Comparison of ENCODE assay signal across 8 cellular contexts in the genomic region with DNA sequence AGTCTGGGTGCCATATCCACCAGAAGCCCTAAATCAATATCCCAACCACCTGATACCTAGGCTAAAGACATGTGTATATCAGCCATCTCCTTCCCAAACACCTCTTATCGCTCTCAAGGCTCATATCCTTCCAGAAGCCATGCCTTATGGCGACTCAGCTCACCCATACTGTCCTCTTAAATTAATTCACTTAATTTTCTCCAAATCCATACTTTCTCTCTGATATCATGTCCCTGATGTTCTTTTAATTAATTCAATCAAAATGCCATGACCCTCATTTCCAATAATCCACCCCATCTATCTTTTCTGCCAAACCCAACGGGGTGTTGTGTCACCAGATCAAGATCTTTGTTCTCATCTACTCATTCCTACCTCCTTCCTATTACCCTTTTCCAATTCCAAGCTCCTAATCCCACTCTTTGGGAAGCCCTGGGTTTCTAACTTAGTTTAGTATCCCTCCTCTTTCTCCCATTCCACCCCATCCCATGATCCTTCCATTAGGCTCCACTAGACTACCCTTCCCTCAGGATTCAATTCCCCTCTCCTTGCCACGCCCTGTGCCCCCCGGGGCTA. TPM values are rescaled to one million over a fixed set of nuclear protein-coding genes. Genes with fewer than 3 reads are reported as not detected.
A peak's percentile ranks its signal among the peaks of the same experiment; 100 is the strongest.
DNase-seq lines count a peak whose midpoint lies in the region; ATAC-seq and TF ChIP-seq lines count a peak whose summit lies in the region.

No MANE protein-coding gene starts in this region.

- H3K9me3 Mint-ChIP-seq in activated T-cell treated with anti-CD3 and anti-CD28 coated beads, Interleukin-2, amount 50 U/mL, for 24 hours, result no peaks in the 10 kb centered on the region

- WGBS in right lobe of liver (ENCODE audit: insufficient coverage, low coverage, low lambda C conversion rate, missing lambda C conversion rate), result 12% methylated on average over 5 of the region's 5 CpGs

- no peak for DNase-seq in activated T-cell treated with anti-CD3 and anti-CD28 coated beads, Interleukin-2, amount 50 U/mL, for 24 hours
- DNase-seq in activated T-cell treated with anti-CD3 and anti-CD28 coated beads for 4 hours (no peak), ascending aorta (ENCODE audit: low spot score in 2 of 2) (no peak), right lobe of liver (no peak), tibial artery (no peak), NCI-H146 treated with DMSO at 0.1 percent for 48 hours (lab: John Stamatoyannopoulos, UW; ENCODE audit: unreplicated experiment) (no peak)

- peak overlapping the region; percentile 81 to 93 for H3K27ac ChIP-seq in ascending aorta
- H3K27ac ChIP-seq in right lobe of liver, result peak overlapping the region; percentile 91 to 96 (median 94)
- H3K27ac ChIP-seq in tibial artery, result peak overlapping the region; percentile 86 to 89

- H3K4me3 ChIP-seq in ascending aorta (peak overlapping the region; percentile 73 to 74), right lobe of liver (peak overlapping the region; percentile 62 to 74 (median 69)), tibial artery (peak overlapping the region; percentile 58 to 63)

- H3K36me3 ChIP-seq in ascending aorta (no peaks in the 10 kb centered on the region), right lobe of liver (no peaks in the 10 kb centered on the region), tibial artery (no peaks in the 10 kb centered on the region)

- peaks cover 39% of the 10 kb centered on the region for H3K36me3 Mint-ChIP-seq in activated T-cell treated with anti-CD3 and anti-CD28 coated beads, Interleukin-2, amount 50 U/mL, for 24 hours (ENCODE audit: low read depth)

- H3K9me3 ChIP-seq in ascending aorta (no peaks in the 10 kb centered on the region), right lobe of liver (no peaks in the 10 kb centered on the region), tibial artery (no peaks in the 10 kb centered on the region)

- intact Hi-C loops in ascending aorta (cut with DNase I), result loop anchor here (2.0 to 5.0 kb wide), 2 partner anchors 63 to 81 kb away; no protein-coding TSS in a partner anchor
- intact Hi-C loops in right lobe of liver (cut with DNase I), result no loop called here
- intact Hi-C loops in tibial artery (cut with DNase I; ENCODE audit: low total_unique reads), result loop anchor here (10.0 kb wide), 2 partner anchors 49 to 81 kb away; a partner anchor contains a TSS

- H3K4me3 Mint-ChIP-seq in activated T-cell treated with anti-CD3 and anti-CD28 coated beads, Interleukin-2, amount 50 U/mL, for 24 hours, result peak overlapping the region; percentile 97

- TF ChIP-seq POLR2A in right lobe of liver (IDR thresholded peaks at IDR 0.05), result no peak

- peak overlapping the region; percentile 99 for H3K27ac Mint-ChIP-seq in activated T-cell treated with anti-CD3 and anti-CD28 coated beads, Interleukin-2, amount 50 U/mL, for 24 hours

- ATAC-seq in right lobe of liver, result no peak
- ATAC-seq in GM21381 (IDR thresholded peaks at IDR 0.05; ENCODE audit: unreplicated experiment), result no peak
- no peak for ATAC-seq in GM19467 (IDR thresholded peaks at IDR 0.05; ENCODE audit: unreplicated experiment)

- TF ChIP-seq CTCF in ascending aorta (IDR thresholded peaks at IDR 0.05) (no peak), right lobe of liver (IDR thresholded peaks at IDR 0.05) (no peak), tibial artery (IDR thresholded peaks at IDR 0.05) (no peak)

- H3K4me1 ChIP-seq in ascending aorta, result peaks cover 0 to 15% of the 10 kb centered on the region in 2 donors
- H3K4me1 ChIP-seq in right lobe of liver, result peaks cover 0 to 35% (median 13%) of the 10 kb centered on the region in 4 donors
- H3K4me1 ChIP-seq in tibial artery, result peaks cover 0 to 50% (median 21%) of the 10 kb centered on the region in 4 donors

- no peaks in the 10 kb centered on the region for H3K27me3 Mint-ChIP-seq in activated T-cell treated with anti-CD3 and anti-CD28 coated beads, Interleukin-2, amount 50 U/mL, for 24 hours

- no peaks in the 10 kb centered on the region for H3K27me3 ChIP-seq in ascending aorta
- no peaks in the 10 kb centered on the region for H3K27me3 ChIP-seq in right lobe of liver
- H3K27me3 ChIP-seq in tibial artery, result no peaks in the 10 kb centered on the region

- peaks cover 52% of the 10 kb centered on the region for H3K4me1 Mint-ChIP-seq in activated T-cell treated with anti-CD3 and anti-CD28 coated beads, Interleukin-2, amount 50 U/mL, for 24 hours (ENCODE audit: low read depth)

RNA-seq across cellular contexts. Expression of a gene that starts 0.7 kb away (rescaled TPM):
- 67.6 TPM for total RNA-seq in ascending aorta
- 10 to 100 TPM in 5 of 6 experiments, 1 to 10 TPM in 1; 7.9 to 18.7 (median 12.3) TPM for total RNA-seq in right lobe of liver

RNA-seq across cellular contexts. Expression of a gene that starts 50.4 kb away (rescaled TPM):
- 284 TPM for total RNA-seq in ascending aorta
- total RNA-seq in right lobe of liver, result 100 to 1,000 TPM; 122 to 160 (median 135) TPM

Comparison
In these comparisons a context has a peak if more than half of its experiments do, and no peak if none do; other contexts are left out.
1. intact Hi-C loops: an anchor here in ascending aorta (2.0 to 5.0 kb wide) and tibial artery (10.0 kb wide); none called in right lobe of liver.